Comparison of ENCODE assay signal across 1 cellular context in the genomic region with DNA sequence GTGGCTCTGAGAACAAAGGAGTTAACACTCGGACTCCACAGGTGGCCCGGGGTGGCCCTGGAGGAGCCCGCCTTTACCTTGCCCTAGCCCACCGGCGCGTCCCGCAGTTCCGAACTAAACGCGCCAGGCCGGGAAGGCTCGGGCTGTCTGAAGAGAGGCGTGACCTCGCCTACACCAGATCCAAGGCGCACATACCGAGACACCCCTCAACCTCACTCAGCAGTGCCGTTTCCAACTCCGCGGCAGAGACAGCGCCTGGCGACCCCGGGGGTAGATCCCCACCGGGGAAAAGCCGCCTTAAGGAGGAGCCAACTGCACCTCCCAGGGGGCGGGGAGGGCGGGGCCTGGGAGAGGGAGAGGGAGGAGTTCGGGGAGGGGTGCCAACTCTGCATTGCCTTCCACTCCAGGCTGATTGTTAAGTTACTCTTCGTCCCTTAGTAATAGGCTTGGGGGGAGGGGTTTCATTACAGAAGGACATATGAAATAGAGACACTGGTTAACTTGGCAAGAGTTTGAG.
TF ChIP-seq lines count a peak whose summit lies in the region.

A gene (minus strand): TSS at position 272 of the 517 bp plus-strand sequence. CDS start 1,408 bp downstream, outside the sequence.

TF ChIP-seq in HepG2, 621 proteins besides CTCF, POLR2A, EP300 and RAD21 (continued from another document and continues in another):
- TF ChIP-seq, protein P1, sequence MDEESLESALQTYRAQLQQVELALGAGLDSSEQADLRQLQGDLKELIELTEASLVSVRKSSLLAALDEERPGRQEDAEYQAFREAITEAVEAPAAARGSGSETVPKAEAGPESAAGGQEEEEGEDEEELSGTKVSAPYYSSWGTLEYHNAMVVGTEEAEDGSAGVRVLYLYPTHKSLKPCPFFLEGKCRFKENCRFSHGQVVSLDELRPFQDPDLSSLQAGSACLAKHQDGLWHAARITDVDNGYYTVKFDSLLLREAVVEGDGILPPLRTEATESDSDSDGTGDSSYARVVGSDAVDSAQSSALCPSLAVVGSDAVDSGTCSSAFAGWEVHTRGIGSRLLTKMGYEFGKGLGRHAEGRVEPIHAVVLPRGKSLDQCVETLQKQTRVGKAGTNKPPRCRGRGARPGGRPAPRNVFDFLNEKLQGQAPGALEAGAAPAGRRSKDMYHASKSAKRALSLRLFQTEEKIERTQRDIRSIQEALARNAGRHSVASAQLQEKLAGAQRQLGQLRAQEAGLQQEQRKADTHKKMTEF (CRISPR knock-in tag; IDR thresholded peaks at IDR 0.05), result 0 out of 2 replicates have a peak, but pooled peaks have one; percentile 6
- TF ChIP-seq NCOA1 (CRISPR knock-in tag; IDR thresholded peaks at IDR 0.05) (no peak), ZNF510 (CRISPR knock-in tag; IDR thresholded peaks at IDR 0.05; ENCODE audit: low read depth) (no peak), KLF15 (CRISPR knock-in tag; IDR thresholded peaks at IDR 0.05; ENCODE audit: borderline replicate concordance) (no peak), KDM4B (CRISPR knock-in tag; IDR thresholded peaks at IDR 0.05) (peak; percentile 10; the same call in 1 of the 2 replicates), XRCC5 (optimal IDR thresholded peaks at IDR 0.05; ENCODE audit: low read length) (peak; percentile 14), HNF4A (CRISPR knock-in tag; IDR thresholded peaks at IDR 0.05) (peak; percentile 2), SATB2 (CRISPR knock-in tag; IDR thresholded peaks at IDR 0.05) (0 out of 2 replicates have a peak, but pooled peaks have one; percentile 30), TCF12 (IDR thresholded peaks at IDR 0.05) (no peak), TCF12 (CRISPR knock-in tag; IDR thresholded peaks at IDR 0.05) (peak; percentile 3; the same call in 1 of the 2 replicates), ETV6 (CRISPR knock-in tag; conservative IDR thresholded peaks at IDR 0.05) (0 out of 2 replicates have a peak, but pooled peaks have one; percentile 32), STAG1 (CRISPR knock-in tag; IDR thresholded peaks at IDR 0.05) (peak; percentile 3; the same call in 1 of the 2 replicates), KLF9 (CRISPR knock-in tag; IDR thresholded peaks at IDR 0.05; ENCODE audit: low read depth) (no peak), PHF20 (CRISPR knock-in tag; IDR thresholded peaks at IDR 0.05) (peak; percentile 35; the same call in 1 of the 2 replicates), ZKSCAN5 (CRISPR knock-in tag; IDR thresholded peaks at IDR 0.05) (0 out of 2 replicates have a peak, but pooled peaks have one; percentile 30), NONO (IDR thresholded peaks at IDR 0.05) (no peak), NONO (CRISPR knock-in tag; conservative IDR thresholded peaks at IDR 0.05) (0 out of 2 replicates have a peak, but pooled peaks have one; percentile 63), ZNF101 (CRISPR knock-in tag; IDR thresholded peaks at IDR 0.05; ENCODE audit: borderline replicate concordance, low read depth) (no peak), ZBTB3 (CRISPR knock-in tag; IDR thresholded peaks at IDR 0.05; ENCODE audit: borderline replicate concordance, low read depth) (no peak), ZNF607 (CRISPR knock-in tag; IDR thresholded peaks at IDR 0.05; ENCODE audit: borderline replicate concordance) (peak; percentile 44; the same call in 1 of the 2 replicates), HMGA1 (CRISPR knock-in tag; conservative IDR thresholded peaks at IDR 0.05) (no peak), MAZ (IDR thresholded peaks at IDR 0.05; ENCODE audit: borderline replicate concordance, low read depth, low read length) (peak; percentile 52; the same call in 1 of the 2 replicates), MAZ (CRISPR knock-in tag; IDR thresholded peaks at IDR 0.05; ENCODE audit: low read depth) (peak; percentile 65; the same call in 1 of the 2 replicates), SPEN (CRISPR knock-in tag; IDR thresholded peaks at IDR 0.05; ENCODE audit: low read depth) (peak; percentile 47; the same call in 1 of the 2 replicates), ZNF773 (CRISPR knock-in tag; IDR thresholded peaks at IDR 0.05; ENCODE audit: borderline replicate concordance) (peak; percentile 53; the same call in 1 of the 2 replicates), U2AF2 (IDR thresholded peaks at IDR 0.05; ENCODE audit: low read depth, low read length) (no peak), JARID2 (CRISPR knock-in tag; IDR thresholded peaks at IDR 0.05; ENCODE audit: insufficient replicate concordance) (no peak), FOXK2 (IDR thresholded peaks at IDR 0.05) (no peak), SCMH1 (CRISPR knock-in tag; IDR thresholded peaks at IDR 0.05; ENCODE audit: borderline replicate concordance) (no peak)
- TF ChIP-seq, protein P2, sequence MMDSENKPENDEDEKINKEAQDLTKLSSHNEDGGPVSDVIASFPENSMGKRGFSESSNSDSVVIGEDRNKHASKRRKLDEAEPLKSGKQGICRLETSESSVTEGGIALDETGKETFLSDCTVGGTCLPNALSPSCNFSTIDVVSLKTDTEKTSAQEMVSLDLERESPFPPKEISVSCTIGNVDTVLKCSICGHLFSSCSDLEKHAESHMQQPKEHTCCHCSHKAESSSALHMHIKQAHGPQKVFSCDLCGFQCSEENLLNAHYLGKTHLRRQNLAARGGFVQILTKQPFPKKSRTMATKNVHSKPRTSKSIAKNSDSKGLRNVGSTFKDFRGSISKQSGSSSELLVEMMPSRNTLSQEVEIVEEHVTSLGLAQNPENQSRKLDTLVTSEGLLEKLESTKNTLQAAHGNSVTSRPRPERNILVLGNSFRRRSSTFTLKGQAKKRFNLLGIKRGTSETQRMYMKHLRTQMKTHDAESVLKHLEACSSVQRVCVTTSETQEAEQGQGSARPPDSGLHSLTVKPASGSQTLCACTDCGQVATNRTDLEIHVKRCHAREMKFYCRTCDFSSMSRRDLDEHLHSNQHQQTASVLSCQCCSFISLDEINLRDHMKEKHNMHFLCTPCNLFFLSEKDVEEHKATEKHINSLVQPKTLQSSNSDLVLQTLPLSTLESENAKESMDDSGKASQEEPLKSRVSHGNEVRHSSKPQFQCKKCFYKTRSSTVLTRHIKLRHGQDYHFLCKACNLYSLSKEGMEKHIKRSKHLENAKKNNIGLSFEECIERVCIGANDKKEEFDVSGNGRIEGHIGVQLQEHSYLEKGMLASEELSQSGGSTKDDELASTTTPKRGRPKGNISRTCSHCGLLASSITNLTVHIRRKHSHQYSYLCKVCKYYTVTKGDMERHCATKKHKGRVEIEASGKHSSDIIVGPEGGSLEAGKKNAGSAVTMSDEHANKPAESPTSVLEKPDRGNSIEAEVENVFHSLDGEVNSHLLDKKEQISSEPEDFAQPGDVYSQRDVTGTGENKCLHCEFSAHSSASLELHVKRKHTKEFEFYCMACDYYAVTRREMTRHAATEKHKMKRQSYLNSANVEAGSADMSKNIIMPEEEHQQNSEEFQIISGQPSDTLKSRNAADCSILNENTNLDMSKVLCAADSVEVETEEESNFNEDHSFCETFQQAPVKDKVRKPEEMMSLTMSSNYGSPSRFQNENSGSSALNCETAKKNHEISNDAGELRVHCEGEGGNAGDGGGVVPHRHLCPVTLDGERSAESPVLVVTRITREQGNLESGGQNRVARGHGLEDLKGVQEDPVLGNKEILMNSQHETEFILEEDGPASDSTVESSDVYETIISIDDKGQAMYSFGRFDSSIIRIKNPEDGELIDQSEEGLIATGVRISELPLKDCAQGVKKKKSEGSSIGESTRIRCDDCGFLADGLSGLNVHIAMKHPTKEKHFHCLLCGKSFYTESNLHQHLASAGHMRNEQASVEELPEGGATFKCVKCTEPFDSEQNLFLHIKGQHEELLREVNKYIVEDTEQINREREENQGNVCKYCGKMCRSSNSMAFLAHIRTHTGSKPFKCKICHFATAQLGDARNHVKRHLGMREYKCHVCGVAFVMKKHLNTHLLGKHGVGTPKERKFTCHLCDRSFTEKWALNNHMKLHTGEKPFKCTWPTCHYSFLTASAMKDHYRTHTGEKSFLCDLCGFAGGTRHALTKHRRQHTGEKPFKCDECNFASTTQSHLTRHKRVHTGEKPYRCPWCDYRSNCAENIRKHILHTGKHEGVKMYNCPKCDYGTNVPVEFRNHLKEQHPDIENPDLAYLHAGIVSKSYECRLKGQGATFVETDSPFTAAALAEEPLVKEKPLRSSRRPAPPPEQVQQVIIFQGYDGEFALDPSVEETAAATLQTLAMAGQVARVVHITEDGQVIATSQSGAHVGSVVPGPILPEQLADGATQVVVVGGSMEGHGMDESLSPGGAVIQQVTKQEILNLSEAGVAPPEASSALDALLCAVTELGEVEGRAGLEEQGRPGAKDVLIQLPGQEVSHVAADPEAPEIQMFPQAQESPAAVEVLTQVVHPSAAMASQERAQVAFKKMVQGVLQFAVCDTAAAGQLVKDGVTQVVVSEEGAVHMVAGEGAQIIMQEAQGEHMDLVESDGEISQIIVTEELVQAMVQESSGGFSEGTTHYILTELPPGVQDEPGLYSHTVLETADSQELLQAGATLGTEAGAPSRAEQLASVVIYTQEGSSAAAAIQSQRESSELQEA (CRISPR knock-in tag; IDR thresholded peaks at IDR 0.05; ENCODE audit: not compliant biosample characterization), result no peak
- TF ChIP-seq, protein P3, sequence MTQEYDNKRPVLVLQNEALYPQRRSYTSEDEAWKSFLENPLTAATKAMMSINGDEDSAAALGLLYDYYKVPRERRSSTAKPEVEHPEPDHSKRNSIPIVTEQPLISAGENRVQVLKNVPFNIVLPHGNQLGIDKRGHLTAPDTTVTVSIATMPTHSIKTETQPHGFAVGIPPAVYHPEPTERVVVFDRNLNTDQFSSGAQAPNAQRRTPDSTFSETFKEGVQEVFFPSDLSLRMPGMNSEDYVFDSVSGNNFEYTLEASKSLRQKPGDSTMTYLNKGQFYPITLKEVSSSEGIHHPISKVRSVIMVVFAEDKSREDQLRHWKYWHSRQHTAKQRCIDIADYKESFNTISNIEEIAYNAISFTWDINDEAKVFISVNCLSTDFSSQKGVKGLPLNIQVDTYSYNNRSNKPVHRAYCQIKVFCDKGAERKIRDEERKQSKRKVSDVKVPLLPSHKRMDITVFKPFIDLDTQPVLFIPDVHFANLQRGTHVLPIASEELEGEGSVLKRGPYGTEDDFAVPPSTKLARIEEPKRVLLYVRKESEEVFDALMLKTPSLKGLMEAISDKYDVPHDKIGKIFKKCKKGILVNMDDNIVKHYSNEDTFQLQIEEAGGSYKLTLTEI (CRISPR knock-in tag; conservative IDR thresholded peaks at IDR 0.05), result no peak
- TF ChIP-seq, protein P4, sequence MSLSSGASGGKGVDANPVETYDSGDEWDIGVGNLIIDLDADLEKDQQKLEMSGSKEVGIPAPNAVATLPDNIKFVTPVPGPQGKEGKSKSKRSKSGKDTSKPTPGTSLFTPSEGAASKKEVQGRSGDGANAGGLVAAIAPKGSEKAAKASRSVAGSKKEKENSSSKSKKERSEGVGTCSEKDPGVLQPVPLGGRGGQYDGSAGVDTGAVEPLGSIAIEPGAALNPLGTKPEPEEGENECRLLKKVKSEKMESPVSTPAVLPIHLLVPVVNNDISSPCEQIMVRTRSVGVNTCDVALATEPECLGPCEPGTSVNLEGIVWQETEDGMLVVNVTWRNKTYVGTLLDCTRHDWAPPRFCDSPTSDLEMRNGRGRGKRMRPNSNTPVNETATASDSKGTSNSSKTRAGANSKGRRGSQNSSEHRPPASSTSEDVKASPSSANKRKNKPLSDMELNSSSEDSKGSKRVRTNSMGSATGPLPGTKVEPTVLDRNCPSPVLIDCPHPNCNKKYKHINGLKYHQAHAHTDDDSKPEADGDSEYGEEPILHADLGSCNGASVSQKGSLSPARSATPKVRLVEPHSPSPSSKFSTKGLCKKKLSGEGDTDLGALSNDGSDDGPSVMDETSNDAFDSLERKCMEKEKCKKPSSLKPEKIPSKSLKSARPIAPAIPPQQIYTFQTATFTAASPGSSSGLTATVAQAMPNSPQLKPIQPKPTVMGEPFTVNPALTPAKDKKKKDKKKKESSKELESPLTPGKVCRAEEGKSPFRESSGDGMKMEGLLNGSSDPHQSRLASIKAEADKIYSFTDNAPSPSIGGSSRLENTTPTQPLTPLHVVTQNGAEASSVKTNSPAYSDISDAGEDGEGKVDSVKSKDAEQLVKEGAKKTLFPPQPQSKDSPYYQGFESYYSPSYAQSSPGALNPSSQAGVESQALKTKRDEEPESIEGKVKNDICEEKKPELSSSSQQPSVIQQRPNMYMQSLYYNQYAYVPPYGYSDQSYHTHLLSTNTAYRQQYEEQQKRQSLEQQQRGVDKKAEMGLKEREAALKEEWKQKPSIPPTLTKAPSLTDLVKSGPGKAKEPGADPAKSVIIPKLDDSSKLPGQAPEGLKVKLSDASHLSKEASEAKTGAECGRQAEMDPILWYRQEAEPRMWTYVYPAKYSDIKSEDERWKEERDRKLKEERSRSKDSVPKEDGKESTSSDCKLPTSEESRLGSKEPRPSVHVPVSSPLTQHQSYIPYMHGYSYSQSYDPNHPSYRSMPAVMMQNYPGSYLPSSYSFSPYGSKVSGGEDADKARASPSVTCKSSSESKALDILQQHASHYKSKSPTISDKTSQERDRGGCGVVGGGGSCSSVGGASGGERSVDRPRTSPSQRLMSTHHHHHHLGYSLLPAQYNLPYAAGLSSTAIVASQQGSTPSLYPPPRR (CRISPR knock-in tag; IDR thresholded peaks at IDR 0.05; ENCODE audit: borderline replicate concordance), result peak; percentile 55; the same call in 1 of the 2 replicates
- TF ChIP-seq, protein P5, sequence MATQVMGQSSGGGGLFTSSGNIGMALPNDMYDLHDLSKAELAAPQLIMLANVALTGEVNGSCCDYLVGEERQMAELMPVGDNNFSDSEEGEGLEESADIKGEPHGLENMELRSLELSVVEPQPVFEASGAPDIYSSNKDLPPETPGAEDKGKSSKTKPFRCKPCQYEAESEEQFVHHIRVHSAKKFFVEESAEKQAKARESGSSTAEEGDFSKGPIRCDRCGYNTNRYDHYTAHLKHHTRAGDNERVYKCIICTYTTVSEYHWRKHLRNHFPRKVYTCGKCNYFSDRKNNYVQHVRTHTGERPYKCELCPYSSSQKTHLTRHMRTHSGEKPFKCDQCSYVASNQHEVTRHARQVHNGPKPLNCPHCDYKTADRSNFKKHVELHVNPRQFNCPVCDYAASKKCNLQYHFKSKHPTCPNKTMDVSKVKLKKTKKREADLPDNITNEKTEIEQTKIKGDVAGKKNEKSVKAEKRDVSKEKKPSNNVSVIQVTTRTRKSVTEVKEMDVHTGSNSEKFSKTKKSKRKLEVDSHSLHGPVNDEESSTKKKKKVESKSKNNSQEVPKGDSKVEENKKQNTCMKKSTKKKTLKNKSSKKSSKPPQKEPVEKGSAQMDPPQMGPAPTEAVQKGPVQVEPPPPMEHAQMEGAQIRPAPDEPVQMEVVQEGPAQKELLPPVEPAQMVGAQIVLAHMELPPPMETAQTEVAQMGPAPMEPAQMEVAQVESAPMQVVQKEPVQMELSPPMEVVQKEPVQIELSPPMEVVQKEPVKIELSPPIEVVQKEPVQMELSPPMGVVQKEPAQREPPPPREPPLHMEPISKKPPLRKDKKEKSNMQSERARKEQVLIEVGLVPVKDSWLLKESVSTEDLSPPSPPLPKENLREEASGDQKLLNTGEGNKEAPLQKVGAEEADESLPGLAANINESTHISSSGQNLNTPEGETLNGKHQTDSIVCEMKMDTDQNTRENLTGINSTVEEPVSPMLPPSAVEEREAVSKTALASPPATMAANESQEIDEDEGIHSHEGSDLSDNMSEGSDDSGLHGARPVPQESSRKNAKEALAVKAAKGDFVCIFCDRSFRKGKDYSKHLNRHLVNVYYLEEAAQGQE (IDR thresholded peaks at IDR 0.05; ENCODE audit: borderline replicate concordance in 1 of 2, low read depth in 1 of 2, low read length in 2 of 2), result peak in 1 of 2 experiments; percentile 13; a peak in 1 of 4 replicates
- TF ChIP-seq, protein P6, sequence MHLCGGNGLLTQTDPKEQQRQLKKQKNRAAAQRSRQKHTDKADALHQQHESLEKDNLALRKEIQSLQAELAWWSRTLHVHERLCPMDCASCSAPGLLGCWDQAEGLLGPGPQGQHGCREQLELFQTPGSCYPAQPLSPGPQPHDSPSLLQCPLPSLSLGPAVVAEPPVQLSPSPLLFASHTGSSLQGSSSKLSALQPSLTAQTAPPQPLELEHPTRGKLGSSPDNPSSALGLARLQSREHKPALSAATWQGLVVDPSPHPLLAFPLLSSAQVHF (CRISPR knock-in tag; IDR thresholded peaks at IDR 0.05), result 0 out of 2 replicates have a peak, but pooled peaks have one; percentile 13
